ENCODE assay signal across 12 cellular contexts in the genomic region with DNA sequence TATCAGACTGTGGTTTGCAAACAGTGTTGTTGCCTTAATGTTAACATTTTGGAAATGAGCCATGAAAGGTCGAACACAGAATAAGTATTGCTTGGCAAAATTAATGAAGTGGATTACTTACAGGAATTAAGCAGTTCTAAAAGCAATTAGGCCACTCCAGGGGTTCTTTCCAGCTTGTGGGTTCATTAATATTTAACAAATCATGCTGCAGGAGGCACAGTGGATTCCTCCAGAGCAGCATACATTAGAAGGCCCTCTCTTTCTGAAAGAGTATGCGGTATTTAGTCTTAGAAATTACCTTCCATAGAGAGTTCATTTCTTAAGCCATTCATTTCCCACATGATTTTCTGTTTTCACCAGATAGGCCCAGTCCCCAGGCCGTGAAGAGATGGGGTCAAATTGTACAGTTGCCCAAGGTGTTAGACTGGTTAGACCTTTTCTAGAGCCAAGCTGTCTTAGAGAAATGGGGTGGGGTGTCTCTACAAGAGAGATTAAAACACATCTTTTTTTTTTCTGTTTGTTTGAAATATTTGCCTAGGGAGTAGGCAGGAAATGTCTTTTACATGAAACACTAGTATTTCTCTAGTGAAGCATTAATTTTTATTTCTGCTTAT. TPM values are rescaled to one million over a fixed set of nuclear protein-coding genes. Genes with fewer than 3 reads are reported as not detected.
A peak's percentile ranks its signal among the peaks of the same experiment; 100 is the strongest.
DNase-seq lines count a peak whose midpoint lies in the region; ATAC-seq, FAIRE-seq and TF ChIP-seq lines count a peak whose summit lies in the region.
"Had no signal": no experiment of that assay in that cellular context is flagged by ENCODE, and none has a peak within 500 bp of the region (broad histone marks: within the 10 kb centered on the region; RNA-seq: fewer than 3 reads in every experiment).

No MANE protein-coding gene starts in this region.

- H3K9ac ChIP-seq in HepG2 (ENCODE audit: insufficient read depth, low read depth, low read length): no peak overlapping the region
- H3K9ac ChIP-seq: KMS-11 had no signal

- intact Hi-C loops in body of pancreas (cut with DNase I): no loop called here
- intact Hi-C loops in HepG2 (cut with micrococcal nuclease; ENCODE audit: unreplicated experiment): no loop called here
- intact Hi-C loops in aorta (cut with DNase I): no loop called here
- intact Hi-C loops in testis (cut with DNase I; ENCODE audit: low total_unique reads): no loop called here
- intact Hi-C loops in CD14-positive monocyte (cut with micrococcal nuclease): no loop called here

- no peaks in the 10 kb centered on the region for H3K9me3 Mint-ChIP-seq in CD14-positive monocyte

- ATAC-seq in body of pancreas: peak; percentile 62
- ATAC-seq in HepG2: peak; percentile 46; the same call in 2 of the 3 replicates
- ATAC-seq in upper lobe of left lung (ENCODE audit: low FRiP score in 2 of 2): peak; percentile 38 to 58
- no peak for ATAC-seq in aorta (ENCODE audit: low FRiP score)
- ATAC-seq: activated CD8-positive, alpha-beta memory T cell treated with anti-CD3 and anti-CD28 coated beads, Interleukin-2, amount 10 ng/mL, durations not matched to agents 7 days and 5 days had no signal

- TF ChIP-seq EP300 in HepG2 (IDR thresholded peaks at IDR 0.05; ENCODE audit: low read depth in 2 of 2, low read length in 2 of 2): no peak
- TF ChIP-seq EP300 in HepG2 (CRISPR knock-in tag; IDR thresholded peaks at IDR 0.05; ENCODE audit: borderline replicate concordance): no peak
- no peak for TF ChIP-seq EP300 in upper lobe of left lung (IDR thresholded peaks at IDR 0.05)

- H3K4me3 Mint-ChIP-seq in CD14-positive monocyte: no peak overlapping the region
- H3K4me3 Mint-ChIP-seq: activated CD8-positive, alpha-beta memory T cell treated with anti-CD3 and anti-CD28 coated beads, Interleukin-2, amount 10 ng/mL, durations not matched to agents 7 days and 5 days had no signal

- H3K4me1 Mint-ChIP-seq in CD14-positive monocyte: peaks cover 8% of the 10 kb centered on the region

- H3K4me1 ChIP-seq in body of pancreas (peaks cover 10% of the 10 kb centered on the region), HepG2 (ENCODE audit: insufficient read depth, low read length) (peaks cover 16% of the 10 kb centered on the region), upper lobe of left lung (peaks cover 0 to 20% (median 14%) of the 10 kb centered on the region in 4 donors), aorta (ENCODE audit: control insufficient read depth in 1 of 2, insufficient read depth in 2 of 2, low read length in 2 of 2) (no peaks in the 10 kb centered on the region), testis (no peaks in the 10 kb centered on the region)

- DNase-seq in NCI-H524 (lab: John Stamatoyannopoulos, UW) (peak; percentile 2 to 31), NCI-H524 treated with DMSO at 0.1 percent for 48 hours (lab: John Stamatoyannopoulos, UW) (no peak), body of pancreas (peak in 1 of 4 donors; percentile 37), HepG2 (ENCODE audit: low spot score) (no peak), upper lobe of left lung (peak in 1 of 2 donors; percentile 30), aorta (no peak), testis (no peak), CD14-positive monocyte (ENCODE audit: low spot score) (no peak)
- DNase-seq: activated CD8-positive, alpha-beta memory T cell treated with anti-CD3 and anti-CD28 coated beads, Interleukin-2, amount 10 ng/mL, durations not matched to agents 7 days and 5 days; effector CD8-positive, alpha-beta T cell; trophoblast cell had no signal

- in situ Hi-C loops in HepG2 (cut with HindIII; ENCODE audit: extremely low pct_ligation_motif_present, low pct_unique_long_range_greater_than_20kb): no loop called here

- H3K27me3 ChIP-seq in body of pancreas: no peaks in the 10 kb centered on the region
- H3K27me3 ChIP-seq in HepG2 (ENCODE audit: control insufficient read depth in 1 of 2, insufficient read depth in 2 of 2, low read length in 2 of 2): no peaks in the 10 kb centered on the region
- no peaks in the 10 kb centered on the region for H3K27me3 ChIP-seq in upper lobe of left lung
- H3K27me3 ChIP-seq in aorta (ENCODE audit: control insufficient read depth in 1 of 2, insufficient read depth in 2 of 2, low read length in 1 of 2): no peaks in the 10 kb centered on the region
- H3K27me3 ChIP-seq in testis: no peaks in the 10 kb centered on the region

- TF ChIP-seq CTCF in body of pancreas (IDR thresholded peaks at IDR 0.05) (no peak), HepG2 (CRISPR knock-in tag; IDR thresholded peaks at IDR 0.05) (no peak), upper lobe of left lung (IDR thresholded peaks at IDR 0.05) (no peak), testis (IDR thresholded peaks at IDR 0.05) (no peak), CD14-positive monocyte (IDR thresholded peaks at IDR 0.05) (no peak)

- H2AFZ ChIP-seq in HepG2 (ENCODE audit: low read length): no peak overlapping the region

- no peak for TF ChIP-seq POLR2A in body of pancreas (IDR thresholded peaks at IDR 0.05)
- TF ChIP-seq POLR2A in HepG2 (IDR thresholded peaks at IDR 0.05; ENCODE audit: insufficient read depth in 1 of 2, low read depth in 2 of 2, low read length in 2 of 2): no peak
- no peak for TF ChIP-seq POLR2A in upper lobe of left lung (IDR thresholded peaks at IDR 0.05)
- TF ChIP-seq POLR2A in testis (IDR thresholded peaks at IDR 0.05): no peak

- no peaks in the 10 kb centered on the region for H3K36me3 ChIP-seq in body of pancreas (replicated peaks in 1 of 2; ENCODE audit: insufficient read depth in 1 of 2, low read depth in 2 of 2)
- H3K36me3 ChIP-seq in HepG2 (replicated peaks in 1 of 2; ENCODE audit: control insufficient read depth in 1 of 2, insufficient read depth in 2 of 2, low read length in 2 of 2): no peaks in the 10 kb centered on the region
- H3K36me3 ChIP-seq in upper lobe of left lung: no peaks in the 10 kb centered on the region
- H3K36me3 ChIP-seq in aorta (ENCODE audit: control insufficient read depth in 1 of 2, insufficient read depth in 2 of 2, low read length in 1 of 2): no peaks in the 10 kb centered on the region
- H3K36me3 ChIP-seq in testis (ENCODE audit: low read depth, missing control alignments): no peaks in the 10 kb centered on the region

- H3K27ac Mint-ChIP-seq in CD14-positive monocyte: no peak overlapping the region
- H3K27ac Mint-ChIP-seq: activated CD8-positive, alpha-beta memory T cell treated with anti-CD3 and anti-CD28 coated beads, Interleukin-2, amount 10 ng/mL, durations not matched to agents 7 days and 5 days had no signal

- H3K79me2 ChIP-seq in HepG2 (ENCODE audit: insufficient read depth, low read length): no peaks in the 10 kb centered on the region

- CTCF ChIA-PET in HepG2 (lab: Yijun Ruan, JAX; ENCODE audit: low intra/inter-chr PET ratio, low total read pairs): no interaction called here

- H3K4me3 ChIP-seq in body of pancreas (no peak overlapping the region), HepG2 (replicated peaks in 1 of 3; ENCODE audit: insufficient read depth in 1 of 3, low read depth in 2 of 3, low read length in 3 of 3) (no peak overlapping the region), upper lobe of left lung (no peak overlapping the region), aorta (ENCODE audit: low read length in 2 of 2) (no peak overlapping the region), testis (no peak overlapping the region)

- no TSS peak for BruUV-seq in HepG2 (replicated peaks; lab: Mats Ljungman, UMichigan)

- POLR2A ChIA-PET in HepG2 (lab: Yijun Ruan, JAX): no interaction called here

- no peak for FAIRE-seq in HepG2 (lab: Jason Lieb, UNC)

- no peaks in the 10 kb centered on the region for H3K36me3 Mint-ChIP-seq in CD14-positive monocyte

- no peaks in the 10 kb centered on the region for H4K20me1 ChIP-seq in HepG2 (ENCODE audit: insufficient read depth, low read length)

- WGBS in body of pancreas, 2 donors: 13 to 26% methylated on average over 3 of the region's 3 CpGs
- WGBS in HepG2 (ENCODE audit: low lambda C conversion rate): 15% methylated on average over 3 of the region's 3 CpGs
- 55 to 59% methylated on average over 3 of the region's 3 CpGs for WGBS in upper lobe of left lung, 2 donors
- 74 to 77% methylated on average over 3 of the region's 3 CpGs for WGBS in aorta, 2 donors
- 75 to 76% methylated on average over 3 of the region's 3 CpGs for WGBS in testis, 2 donors

- H3K27ac ChIP-seq in body of pancreas (peak overlapping the region in 1 of 4 donors; percentile 8), HepG2 (ENCODE audit: extremely low read length, insufficient read depth, low read length) (no peak overlapping the region), upper lobe of left lung (peak overlapping the region in 2 of 4 donors; percentile 30 to 72), aorta (ENCODE audit: low read depth in 1 of 2, low read length in 2 of 2) (no peak overlapping the region), testis (no peak overlapping the region)
- H3K27ac ChIP-seq: KMS-11 had no signal

- peaks cover 0 to 2% (median 0%) of the 10 kb centered on the region in 3 donors for H3K27me3 Mint-ChIP-seq in CD14-positive monocyte (ENCODE audit: low read depth in 3 of 3)
- H3K27me3 Mint-ChIP-seq: activated CD8-positive, alpha-beta memory T cell treated with anti-CD3 and anti-CD28 coated beads, Interleukin-2, amount 10 ng/mL, durations not matched to agents 7 days and 5 days had no signal

- no peak for TF ChIP-seq RAD21 in HepG2 (CRISPR knock-in tag; IDR thresholded peaks at IDR 0.05)

- peak overlapping the region; percentile 18; the same call in 1 of the 2 replicates for H3K4me2 ChIP-seq in HepG2 (ENCODE audit: low read depth, low read length)
- H3K4me2 ChIP-seq: KMS-11 had no signal

- H3K9me3 ChIP-seq in body of pancreas (no peaks in the 10 kb centered on the region), HepG2 (ENCODE audit: low read length) (peaks cover 5% of the 10 kb centered on the region; the same call in 1 of the 2 replicates), upper lobe of left lung (no peaks in the 10 kb centered on the region), aorta (ENCODE audit: control insufficient read depth, low read length) (no peaks in the 10 kb centered on the region), testis (no peaks in the 10 kb centered on the region)

RNA-seq across cellular contexts. Expression of a gene that starts 40.0 kb away (rescaled TPM):
- total RNA-seq in body of pancreas (10 to 100 TPM in 1 of 2 donors, not detected in 1; 13.2 TPM), HepG2 (2016; rRNA removed; fragmentation: Illumina TruSeq; extraction: Trizol) (not detected in 2 replicates), upper lobe of left lung (100 to 1,000 TPM in 2 of 6 donors, 10 to 100 TPM in 4; 10.5 to 209 (median 74.6) TPM), aorta (not detected), testis (not detected)
- total RNA-seq in HepG2 (2016; cell fraction: cytosol; rRNA removed; fragmentation: Illumina TruSeq; extraction: Trizol; ENCODE audit: low read depth): not detected in 2 replicates
- not detected in 2 replicates for total RNA-seq in HepG2 (2016; cell fraction: insoluble cytoplasmic fraction; rRNA removed; fragmentation: Illumina TruSeq; extraction: Trizol)
- not detected in 2 replicates for total RNA-seq in HepG2 (2016; cell fraction: membrane; rRNA removed; fragmentation: Illumina TruSeq; extraction: Trizol)
- not detected in 2 replicates for total RNA-seq in HepG2 (2016; cell fraction: nucleus; rRNA removed; fragmentation: Illumina TruSeq; extraction: Trizol)
- polyA plus RNA-seq in HepG2 (2011; rRNA removed) (not detected in 2 replicates), aorta (100 to 1,000 TPM in 1 of 2 donors, not detected in 1; 100 TPM), testis (ENCODE audit: insufficient read depth, low read depth, low replicate concordance) (2.0 TPM), CD14-positive monocyte (not detected)
- polyA plus RNA-seq in HepG2 (2011; cell fraction: cytosol; rRNA removed): not detected in 2 replicates
- not detected in 2 replicates for polyA plus RNA-seq in HepG2 (2011; cell fraction: nucleus; rRNA removed)
- polyA plus RNA-seq in HepG2 (2012): not detected in 2 replicates
- polyA plus RNA-seq in HepG2 (2016; cell fraction: cytosol; fragmentation: Illumina TruSeq; extraction: Trizol; ENCODE audit: low read depth): not detected in 2 replicates
- not detected in 2 replicates for polyA plus RNA-seq in HepG2 (2016; cell fraction: insoluble cytoplasmic fraction; fragmentation: Illumina TruSeq; extraction: Trizol; ENCODE audit: low read depth)
- polyA plus RNA-seq in HepG2 (2016; cell fraction: membrane; fragmentation: Illumina TruSeq; extraction: Trizol; ENCODE audit: low read depth): not detected in 2 replicates
- polyA plus RNA-seq in HepG2 (2016; cell fraction: nucleus; fragmentation: Illumina TruSeq; extraction: Trizol; ENCODE audit: insufficient read depth, low read depth): not detected in 2 replicates
- polyA minus RNA-seq in HepG2 (2011; rRNA and poly(A)+ RNA removed; ENCODE audit: low replicate concordance): not detected in 2 replicates
- polyA minus RNA-seq in HepG2 (2011; cell fraction: cytosol; rRNA and poly(A)+ RNA removed): not detected in 2 replicates
- polyA minus RNA-seq in HepG2 (2011; cell fraction: nucleus; rRNA and poly(A)+ RNA removed): not detected in 2 replicates
- total RNA-seq: activated CD8-positive, alpha-beta memory T cell treated with anti-CD3 and anti-CD28 coated beads, Interleukin-2, amount 10 ng/mL, durations not matched to agents 7 days and 5 days had no signal

Comparison
In these comparisons a context has a peak if more than half of its experiments do, and no peak if none do; other contexts are left out.
1. DNase-seq: peak in NCI-H524 (2 of 2); none in NCI-H524 treated with DMSO at 0.1 percent for 48 hours (single experiment), HepG2 (single experiment), aorta (0 of 2), testis (single experiment) and CD14-positive monocyte (single experiment).